1 cellular context compared by ENCODE assay signal in genomic region chr19:57613941-57614743, GRCh38.
TF ChIP-seq lines count a peak whose summit lies in the region.

Gene ZNF134, plus strand, starts transcription at chr19:57614242. Its CDS starts 5,227 bp downstream, at chr19:57619469.

TF ChIP-seq in HepG2, 621 proteins besides CTCF, POLR2A, EP300 and RAD21 (continued from another document and continues in another):
- TF ChIP-seq, protein P1, sequence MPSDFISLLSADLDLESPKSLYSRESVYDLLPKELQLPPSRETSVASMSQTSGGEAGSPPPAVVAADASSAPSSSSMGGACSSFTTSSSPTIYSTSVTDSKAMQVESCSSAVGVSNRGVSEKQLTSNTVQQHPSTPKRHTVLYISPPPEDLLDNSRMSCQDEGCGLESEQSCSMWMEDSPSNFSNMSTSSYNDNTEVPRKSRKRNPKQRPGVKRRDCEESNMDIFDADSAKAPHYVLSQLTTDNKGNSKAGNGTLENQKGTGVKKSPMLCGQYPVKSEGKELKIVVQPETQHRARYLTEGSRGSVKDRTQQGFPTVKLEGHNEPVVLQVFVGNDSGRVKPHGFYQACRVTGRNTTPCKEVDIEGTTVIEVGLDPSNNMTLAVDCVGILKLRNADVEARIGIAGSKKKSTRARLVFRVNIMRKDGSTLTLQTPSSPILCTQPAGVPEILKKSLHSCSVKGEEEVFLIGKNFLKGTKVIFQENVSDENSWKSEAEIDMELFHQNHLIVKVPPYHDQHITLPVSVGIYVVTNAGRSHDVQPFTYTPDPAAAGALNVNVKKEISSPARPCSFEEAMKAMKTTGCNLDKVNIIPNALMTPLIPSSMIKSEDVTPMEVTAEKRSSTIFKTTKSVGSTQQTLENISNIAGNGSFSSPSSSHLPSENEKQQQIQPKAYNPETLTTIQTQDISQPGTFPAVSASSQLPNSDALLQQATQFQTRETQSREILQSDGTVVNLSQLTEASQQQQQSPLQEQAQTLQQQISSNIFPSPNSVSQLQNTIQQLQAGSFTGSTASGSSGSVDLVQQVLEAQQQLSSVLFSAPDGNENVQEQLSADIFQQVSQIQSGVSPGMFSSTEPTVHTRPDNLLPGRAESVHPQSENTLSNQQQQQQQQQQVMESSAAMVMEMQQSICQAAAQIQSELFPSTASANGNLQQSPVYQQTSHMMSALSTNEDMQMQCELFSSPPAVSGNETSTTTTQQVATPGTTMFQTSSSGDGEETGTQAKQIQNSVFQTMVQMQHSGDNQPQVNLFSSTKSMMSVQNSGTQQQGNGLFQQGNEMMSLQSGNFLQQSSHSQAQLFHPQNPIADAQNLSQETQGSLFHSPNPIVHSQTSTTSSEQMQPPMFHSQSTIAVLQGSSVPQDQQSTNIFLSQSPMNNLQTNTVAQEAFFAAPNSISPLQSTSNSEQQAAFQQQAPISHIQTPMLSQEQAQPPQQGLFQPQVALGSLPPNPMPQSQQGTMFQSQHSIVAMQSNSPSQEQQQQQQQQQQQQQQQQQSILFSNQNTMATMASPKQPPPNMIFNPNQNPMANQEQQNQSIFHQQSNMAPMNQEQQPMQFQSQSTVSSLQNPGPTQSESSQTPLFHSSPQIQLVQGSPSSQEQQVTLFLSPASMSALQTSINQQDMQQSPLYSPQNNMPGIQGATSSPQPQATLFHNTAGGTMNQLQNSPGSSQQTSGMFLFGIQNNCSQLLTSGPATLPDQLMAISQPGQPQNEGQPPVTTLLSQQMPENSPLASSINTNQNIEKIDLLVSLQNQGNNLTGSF (CRISPR knock-in tag; IDR thresholded peaks at IDR 0.05), result peak; percentile 81
- TF ChIP-seq, protein P2, sequence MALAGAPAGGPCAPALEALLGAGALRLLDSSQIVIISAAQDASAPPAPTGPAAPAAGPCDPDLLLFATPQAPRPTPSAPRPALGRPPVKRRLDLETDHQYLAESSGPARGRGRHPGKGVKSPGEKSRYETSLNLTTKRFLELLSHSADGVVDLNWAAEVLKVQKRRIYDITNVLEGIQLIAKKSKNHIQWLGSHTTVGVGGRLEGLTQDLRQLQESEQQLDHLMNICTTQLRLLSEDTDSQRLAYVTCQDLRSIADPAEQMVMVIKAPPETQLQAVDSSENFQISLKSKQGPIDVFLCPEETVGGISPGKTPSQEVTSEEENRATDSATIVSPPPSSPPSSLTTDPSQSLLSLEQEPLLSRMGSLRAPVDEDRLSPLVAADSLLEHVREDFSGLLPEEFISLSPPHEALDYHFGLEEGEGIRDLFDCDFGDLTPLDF (CRISPR knock-in tag; IDR thresholded peaks at IDR 0.05), result peak; percentile 72
- TF ChIP-seq ASH2L (IDR thresholded peaks at IDR 0.05; ENCODE audit: insufficient read length, low read depth, low read length) (peak; percentile 90), SP2 (CRISPR knock-in tag; IDR thresholded peaks at IDR 0.05) (peak; percentile 88), TEAD3 (CRISPR knock-in tag; optimal IDR thresholded peaks at IDR 0.05; ENCODE audit: borderline replicate concordance) (peak; percentile 67), ZNF30 (CRISPR knock-in tag; IDR thresholded peaks at IDR 0.05) (0 out of 2 replicates have a peak, but pooled peaks have one; percentile 35), RBFOX2 (IDR thresholded peaks at IDR 0.05; ENCODE audit: low read depth, low read length) (peak; percentile 89), YY1 (IDR thresholded peaks at IDR 0.05; ENCODE audit: insufficient read depth, insufficient replicate concordance, low read depth, low read length) (peak; percentile 93), FIP1L1 (IDR thresholded peaks at IDR 0.05; ENCODE audit: borderline replicate concordance, insufficient read depth, low read depth, low read length) (no peak), KMT2B (CRISPR knock-in tag; IDR thresholded peaks at IDR 0.05) (peak; percentile 85), HOXA9 (CRISPR knock-in tag; IDR thresholded peaks at IDR 0.05; ENCODE audit: borderline replicate concordance) (no peak), HNF1B (CRISPR knock-in tag; IDR thresholded peaks at IDR 0.05) (0 out of 2 replicates have a peak, but pooled peaks have one; percentile 33), HNF4A (CRISPR knock-in tag; IDR thresholded peaks at IDR 0.05) (peak; percentile 44), YEATS2 (CRISPR knock-in tag; IDR thresholded peaks at IDR 0.05; ENCODE audit: borderline replicate concordance) (peak; percentile 83; the same call in 1 of the 2 replicates), UBTF (CRISPR knock-in tag; IDR thresholded peaks at IDR 0.05) (peak; percentile 63), ZFP90 (CRISPR knock-in tag; IDR thresholded peaks at IDR 0.05; ENCODE audit: borderline replicate concordance) (peak; percentile 82; the same call in 1 of the 2 replicates), SCMH1 (CRISPR knock-in tag; IDR thresholded peaks at IDR 0.05; ENCODE audit: borderline replicate concordance) (no peak), ZBTB40 (IDR thresholded peaks at IDR 0.05) (peak; percentile 64), ZBTB40 (CRISPR knock-in tag; IDR thresholded peaks at IDR 0.05) (0 out of 2 replicates have a peak, but pooled peaks have one; percentile 22), HDAC2 (CRISPR knock-in tag; IDR thresholded peaks at IDR 0.05) (peak; percentile 44), ZNF605 (CRISPR knock-in tag; IDR thresholded peaks at IDR 0.05) (peak; percentile 59; the same call in 1 of the 2 replicates), ARID2 (CRISPR knock-in tag; IDR thresholded peaks at IDR 0.05; ENCODE audit: borderline replicate concordance) (0 out of 2 replicates have a peak, but pooled peaks have one; percentile 31), ATF6 (CRISPR knock-in tag; conservative IDR thresholded peaks at IDR 0.05) (peak; percentile 49; the same call in 1 of the 2 replicates), ELF1 (CRISPR knock-in tag; IDR thresholded peaks at IDR 0.05) (peak; percentile 82), ZFP37 (CRISPR knock-in tag; IDR thresholded peaks at IDR 0.05; ENCODE audit: borderline replicate concordance) (0 out of 2 replicates have a peak, but pooled peaks have one; percentile 50)
- TF ChIP-seq, protein P3, sequence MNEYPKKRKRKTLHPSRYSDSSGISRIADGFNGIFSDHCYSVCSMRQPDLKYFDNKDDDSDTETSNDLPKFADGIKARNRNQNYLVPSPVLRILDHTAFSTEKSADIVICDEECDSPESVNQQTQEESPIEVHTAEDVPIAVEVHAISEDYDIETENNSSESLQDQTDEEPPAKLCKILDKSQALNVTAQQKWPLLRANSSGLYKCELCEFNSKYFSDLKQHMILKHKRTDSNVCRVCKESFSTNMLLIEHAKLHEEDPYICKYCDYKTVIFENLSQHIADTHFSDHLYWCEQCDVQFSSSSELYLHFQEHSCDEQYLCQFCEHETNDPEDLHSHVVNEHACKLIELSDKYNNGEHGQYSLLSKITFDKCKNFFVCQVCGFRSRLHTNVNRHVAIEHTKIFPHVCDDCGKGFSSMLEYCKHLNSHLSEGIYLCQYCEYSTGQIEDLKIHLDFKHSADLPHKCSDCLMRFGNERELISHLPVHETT (CRISPR knock-in tag; conservative IDR thresholded peaks at IDR 0.05), result no peak
- TF ChIP-seq, protein P4, sequence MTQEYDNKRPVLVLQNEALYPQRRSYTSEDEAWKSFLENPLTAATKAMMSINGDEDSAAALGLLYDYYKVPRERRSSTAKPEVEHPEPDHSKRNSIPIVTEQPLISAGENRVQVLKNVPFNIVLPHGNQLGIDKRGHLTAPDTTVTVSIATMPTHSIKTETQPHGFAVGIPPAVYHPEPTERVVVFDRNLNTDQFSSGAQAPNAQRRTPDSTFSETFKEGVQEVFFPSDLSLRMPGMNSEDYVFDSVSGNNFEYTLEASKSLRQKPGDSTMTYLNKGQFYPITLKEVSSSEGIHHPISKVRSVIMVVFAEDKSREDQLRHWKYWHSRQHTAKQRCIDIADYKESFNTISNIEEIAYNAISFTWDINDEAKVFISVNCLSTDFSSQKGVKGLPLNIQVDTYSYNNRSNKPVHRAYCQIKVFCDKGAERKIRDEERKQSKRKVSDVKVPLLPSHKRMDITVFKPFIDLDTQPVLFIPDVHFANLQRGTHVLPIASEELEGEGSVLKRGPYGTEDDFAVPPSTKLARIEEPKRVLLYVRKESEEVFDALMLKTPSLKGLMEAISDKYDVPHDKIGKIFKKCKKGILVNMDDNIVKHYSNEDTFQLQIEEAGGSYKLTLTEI (CRISPR knock-in tag; conservative IDR thresholded peaks at IDR 0.05), result no peak
